ENCODE assay signal across 25 cellular contexts in the genomic region with DNA sequence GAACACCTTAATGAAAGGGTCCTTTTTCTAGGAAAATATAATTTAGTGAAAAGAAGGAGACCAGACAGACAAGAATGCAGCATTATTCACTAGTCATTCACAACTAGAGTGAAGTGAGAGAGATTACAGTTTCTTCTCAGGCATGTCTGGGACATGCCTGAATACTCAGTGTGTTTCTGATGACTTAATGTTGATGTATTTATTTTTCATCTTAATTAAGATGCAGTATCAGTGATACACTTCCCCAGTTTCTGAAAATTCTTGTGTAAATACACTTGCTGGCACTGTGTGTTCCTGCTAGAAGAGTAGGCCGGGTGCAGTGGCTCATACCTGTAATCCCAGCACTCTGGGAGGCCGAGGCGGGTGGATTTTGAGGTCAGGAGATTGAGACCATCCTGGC.
"Had no signal": no experiment of that assay in that cellular context is flagged by ENCODE, and none has a peak within 500 bp of the region (broad histone marks: within the 10 kb centered on the region; RNA-seq: fewer than 3 reads in every experiment).

No MANE protein-coding gene starts in this region.

- H3K4me3 ChIP-seq: colonic mucosa, heart right ventricle, neural progenitor cell, right lobe of liver, testis, transverse colon had no signal

- H3K36me3 ChIP-seq: colonic mucosa, heart right ventricle, neural progenitor cell, right lobe of liver, transverse colon had no signal

- H3K9me3 Mint-ChIP-seq: activated CD4-positive, alpha-beta memory T cell treated with anti-CD3 and anti-CD28 coated beads, Interleukin-2, amount 10 ng/mL, durations not matched to agents 7 days and 5 days had no signal

- H3K27ac Mint-ChIP-seq: activated CD4-positive, alpha-beta memory T cell treated with anti-CD3 and anti-CD28 coated beads, Interleukin-2, amount 10 ng/mL, durations not matched to agents 7 days and 5 days; activated CD4-positive, alpha-beta T cell treated with anti-CD3 and anti-CD28 coated beads, Interleukin-2, amount 10 ng/mL, durations not matched to agents 7 days and 5 days; activated T-cell treated with anti-CD3 and anti-CD28 coated beads, Interleukin-2, amount 50 U/mL, for 24 hours; mesothelial cell of epicardium had no signal

- H3K27ac ChIP-seq: colonic mucosa, heart right ventricle, neural progenitor cell, right lobe of liver, testis, transverse colon had no signal

- H3K27me3 ChIP-seq: colonic mucosa, neural progenitor cell, right lobe of liver, testis had no signal

- H2AFZ ChIP-seq: neural progenitor cell had no signal

- H3K9ac ChIP-seq: neural progenitor cell had no signal

- H3K9me3 ChIP-seq: colonic mucosa, right lobe of liver, testis had no signal

- H3K4me1 ChIP-seq: colonic mucosa, heart right ventricle, testis, transverse colon had no signal

- DNase-seq: activated CD4-positive, alpha-beta memory T cell treated with anti-CD3 and anti-CD28 coated beads, Interleukin-2, amount 10 ng/mL, durations not matched to agents 7 days and 5 days; activated CD4-positive, alpha-beta T cell treated with anti-CD3 and anti-CD28 coated beads, Interleukin-2, amount 10 ng/mL, durations not matched to agents 7 days and 5 days; activated CD4-positive, CD25-positive, alpha-beta regulatory T cell treated with anti-CD3 and anti-CD28 coated beads, Interleukin-2, amount 50 U/mL, for 72 hours; activated CD8-positive, alpha-beta memory T cell treated with anti-CD3 and anti-CD28 coated beads, Interleukin-2, amount 50 U/mL, for 48 hours; activated gamma-delta T cell treated with Interleukin-2 at 50 U/mL for 16 hours; activated naive CD4-positive, alpha-beta T cell treated with anti-CD3 and anti-CD28 coated beads, Interleukin-2, amount 50 U/mL, for 16 hours; activated T-cell treated with anti-CD3 and anti-CD28 coated beads, Interleukin-2, amount 50 U/mL, for 24 hours; amniotic stem cell; colonic mucosa; effector CD8-positive, alpha-beta T cell; erythroblast; foreskin melanocyte; heart right ventricle; left colon; naive B cell; posterior cingulate gyrus; right lobe of liver; stimulated activated CD4-positive, alpha-beta T cell treated with anti-CD3 and anti-CD28 coated beads, Interleukin-12 subunit alpha, Interleukin-12 subunit beta, amount 100 ng/mL, for 4 hours; stimulated activated CD4-positive, alpha-beta T cell treated with anti-CD3 and anti-CD28 coated beads, Interleukin-4, amount 100 ng/mL, for 1 hour; stimulated activated naive CD8-positive, alpha-beta T cell treated with anti-CD3 and anti-CD28 coated beads, Interleukin-15, Interleukin-2, amounts not matched to agents 100 U/mL and 50 U/mL, for 24 hours; T-helper 1 cell; testis; transverse colon had no signal

- H3K4me3 Mint-ChIP-seq: activated CD4-positive, alpha-beta memory T cell treated with anti-CD3 and anti-CD28 coated beads, Interleukin-2, amount 10 ng/mL, durations not matched to agents 7 days and 5 days; activated CD4-positive, alpha-beta T cell treated with anti-CD3 and anti-CD28 coated beads, Interleukin-2, amount 10 ng/mL, durations not matched to agents 7 days and 5 days; activated T-cell treated with anti-CD3 and anti-CD28 coated beads, Interleukin-2, amount 50 U/mL, for 24 hours; mesothelial cell of epicardium; naive B cell had no signal

- H3K4me2 ChIP-seq: neural progenitor cell had no signal

- H3K4me1 Mint-ChIP-seq: activated CD4-positive, alpha-beta memory T cell treated with anti-CD3 and anti-CD28 coated beads, Interleukin-2, amount 10 ng/mL, durations not matched to agents 7 days and 5 days; activated CD4-positive, alpha-beta T cell treated with anti-CD3 and anti-CD28 coated beads, Interleukin-2, amount 10 ng/mL, durations not matched to agents 7 days and 5 days; naive B cell had no signal
